Comparison of ENCODE assay signal across 13 cellular contexts in genomic region chr2:102051659-102052366, GRCh38.
DNase-seq lines count a peak whose midpoint lies in the region; ATAC-seq and TF ChIP-seq lines count a peak whose summit lies in the region.
"Had no signal": no experiment of that assay in that cellular context is flagged by ENCODE, and none has a peak within 500 bp of the region (broad histone marks: within the 10 kb centered on the region; RNA-seq: fewer than 3 reads in every experiment).

No MANE protein-coding gene starts in this region.

- dilution Hi-C loops in IMR-90 (cut with HindIII; ENCODE audit: low sequenced_read_pairs, unreplicated experiment): no loop called here

- H3K4me1 ChIP-seq in IMR-90 (ENCODE audit: control insufficient read depth, insufficient read depth, low read length): peaks cover 21% of the 10 kb centered on the region
- no peaks in the 10 kb centered on the region for H3K4me1 ChIP-seq in mesendoderm (ENCODE audit: control insufficient read depth, low read depth, low read length)
- H3K4me1 ChIP-seq in thyroid gland: peaks cover 12 to 60% of the 10 kb centered on the region in 2 donors
- H3K4me1 ChIP-seq: Caco-2 had no signal

- ATAC-seq in IMR-90 (ENCODE audit: low read depth): no peak
- no peak for ATAC-seq in GM21528 (IDR thresholded peaks at IDR 0.05; ENCODE audit: low FRiP score, unreplicated experiment)
- no peak for ATAC-seq in HG02610 (IDR thresholded peaks at IDR 0.05; ENCODE audit: unreplicated experiment)
- ATAC-seq: effector memory CD8-positive, alpha-beta T cell had no signal

- POLR2A ChIA-PET in IMR-90 (lab: Charles Lee; ENCODE audit: unreplicated experiment): interaction anchor here (1.6 kb wide), 1 partner anchor 13 kb away, joined by 10 read pairs; no protein-coding TSS in a partner anchor

- H3K4ac ChIP-seq in IMR-90 (ENCODE audit: low read depth, low read length) (peak overlapping the region; percentile 73), mesendoderm (ENCODE audit: low read depth, low read length) (no peak overlapping the region)

- peak overlapping the region; percentile 60 for H2AK9ac ChIP-seq in IMR-90 (replicated peaks; ENCODE audit: low read depth, low read length, poor library complexity)

- H2BK5ac ChIP-seq in IMR-90 (ENCODE audit: low read depth, low read length, poor library complexity, severe bottlenecking) (peak overlapping the region; percentile 54), mesendoderm (ENCODE audit: low read length) (no peak overlapping the region)

- H2BK120ac ChIP-seq in IMR-90 (ENCODE audit: low read depth, low read length) (peak overlapping the region; percentile 28), mesendoderm (ENCODE audit: low read depth, low read length) (no peak overlapping the region)

- H3K36me3 Mint-ChIP-seq in dendritic cell treated with granulocyte-macrophage colony-stimulating factor and Interleukin-4, amounts not matched to agents 40 ng/mL and 50 ng/mL, for 4 days (ENCODE audit: low read depth): no peaks in the 10 kb centered on the region

- intact Hi-C loops in IMR-90 (cut with micrococcal nuclease): no loop called here
- intact Hi-C loops in dendritic cell treated with granulocyte-macrophage colony-stimulating factor and Interleukin-4, amounts not matched to agents 40 ng/mL and 50 ng/mL, for 4 days (cut with micrococcal nuclease): no loop called here
- intact Hi-C loops in thyroid gland (cut with DNase I): no loop called here

- H3K27ac ChIP-seq in IMR-90 (ENCODE audit: insufficient read depth, low read length) (peak overlapping the region; percentile 69), mesendoderm (ENCODE audit: low read depth, low read length) (no peak overlapping the region), thyroid gland (peak overlapping the region; percentile 55 to 82 (median 69))

- H2BK15ac ChIP-seq in IMR-90 (ENCODE audit: low read depth, low read length): peak overlapping the region; percentile 34; the same call in 1 of the 3 replicates
- no peak overlapping the region for H2BK15ac ChIP-seq in mesendoderm (replicated peaks; ENCODE audit: low read depth)

- H3K4me3 Mint-ChIP-seq in dendritic cell treated with granulocyte-macrophage colony-stimulating factor and Interleukin-4, amounts not matched to agents 40 ng/mL and 50 ng/mL, for 4 days: no peak overlapping the region
- H3K4me3 Mint-ChIP-seq: activated naive CD4-positive, alpha-beta T cell treated with anti-CD3 and anti-CD28 coated beads for 36 hours; effector memory CD8-positive, alpha-beta T cell; neural crest cell had no signal

- no peaks in the 10 kb centered on the region for H3K79me2 ChIP-seq in mesendoderm (ENCODE audit: control insufficient read depth, insufficient read depth, low read length)

- 80% methylated on average over 2 of the region's 8 CpGs; no CpG with 5 or more reads in 1 of the 2 experiments for WGBS in IMR-90 (ENCODE audit: extremely low coverage in 2 of 2, insufficient read length in 1 of 2), 2 experiments
- WGBS in mesendoderm (ENCODE audit: extremely low coverage, insufficient coverage, low lambda C conversion rate): no CpG with 5 or more reads among the region's 8 CpGs
- 66 to 79% methylated on average over 8 of the region's 8 CpGs for WGBS in thyroid gland, 2 donors

- TF ChIP-seq RAD21 in IMR-90 (IDR thresholded peaks at IDR 0.05; ENCODE audit: low read length): no peak

- H3K9me3 Mint-ChIP-seq in dendritic cell treated with granulocyte-macrophage colony-stimulating factor and Interleukin-4, amounts not matched to agents 40 ng/mL and 50 ng/mL, for 4 days: no peaks in the 10 kb centered on the region
- H3K9me3 Mint-ChIP-seq: effector memory CD8-positive, alpha-beta T cell had no signal

- TF ChIP-seq CTCF in IMR-90 (conservative IDR thresholded peaks at IDR 0.05; ENCODE audit: low read depth, low read length) (no peak), thyroid gland (IDR thresholded peaks at IDR 0.05) (no peak)

- H3K56ac ChIP-seq in IMR-90 (ENCODE audit: extremely low read depth, insufficient read depth, low read length) (peak overlapping the region; percentile 38; the same call in 1 of the 2 replicates), mesendoderm (ENCODE audit: low read length) (no peak overlapping the region)

- 0 out of 2 replicates have a peak overlapping the region, but pooled peaks have one; percentile 10 for H3K23ac ChIP-seq in IMR-90 (ENCODE audit: low read depth, low read length)
- H3K23ac ChIP-seq in mesendoderm (ENCODE audit: low read length): no peak overlapping the region

- in situ Hi-C loops in IMR-90 (cut with MboI; ENCODE audit: low sequenced_read_pairs): no loop called here

- TF ChIP-seq POLR2A in IMR-90 (IDR thresholded peaks at IDR 0.05; ENCODE audit: low read depth, low read length) (no peak), thyroid gland (IDR thresholded peaks at IDR 0.05) (no peak)

- H4K5ac ChIP-seq in IMR-90 (ENCODE audit: low read depth, low read length): peak overlapping the region; percentile 27; the same call in 1 of the 2 replicates
- no peak overlapping the region for H4K5ac ChIP-seq in mesendoderm (ENCODE audit: low read length)

- peak overlapping the region; percentile 52 for H4K91ac ChIP-seq in IMR-90 (ENCODE audit: insufficient read depth, low read depth, low read length)

- H2BK20ac ChIP-seq in IMR-90 (ENCODE audit: low read depth, low read length): peak overlapping the region; percentile 61; the same call in 1 of the 2 replicates

- peak overlapping the region; percentile 89 for H3K27ac Mint-ChIP-seq in dendritic cell treated with granulocyte-macrophage colony-stimulating factor and Interleukin-4, amounts not matched to agents 40 ng/mL and 50 ng/mL, for 4 days
- H3K27ac Mint-ChIP-seq: activated naive CD4-positive, alpha-beta T cell treated with anti-CD3 and anti-CD28 coated beads for 36 hours; effector memory CD8-positive, alpha-beta T cell had no signal

- peaks cover 82% of the 10 kb centered on the region for H3K4me1 Mint-ChIP-seq in dendritic cell treated with granulocyte-macrophage colony-stimulating factor and Interleukin-4, amounts not matched to agents 40 ng/mL and 50 ng/mL, for 4 days (ENCODE audit: low read depth)

- no peaks in the 10 kb centered on the region for H3K27me3 ChIP-seq in IMR-90 (ENCODE audit: control insufficient read depth, insufficient read depth, low read length)
- no peaks in the 10 kb centered on the region for H3K27me3 ChIP-seq in mesendoderm (ENCODE audit: insufficient read depth, low read length, poor library complexity)
- H3K27me3 ChIP-seq in thyroid gland: no peaks in the 10 kb centered on the region

- H2AK5ac ChIP-seq in IMR-90 (ENCODE audit: low read depth, low read length) (peak overlapping the region; percentile 73), mesendoderm (ENCODE audit: low read length) (no peak overlapping the region)

- H3K9me1 ChIP-seq in IMR-90 (ENCODE audit: insufficient read depth, low read length): peaks cover 13% of the 10 kb centered on the region

- peak overlapping the region; percentile 34 for H3K14ac ChIP-seq in IMR-90 (replicated peaks; ENCODE audit: low read depth, low read length)

- CTCF ChIA-PET in IMR-90 (lab: Yijun Ruan, JAX): interaction anchor here (0.5 to 2.4 kb wide), 4 partner anchors 10 to 47 kb away, joined by 3 to 6 read pairs (median 4); no protein-coding TSS in a partner anchor

- H2AFZ ChIP-seq in IMR-90 (replicated peaks; ENCODE audit: low read length, poor library complexity): peak overlapping the region; percentile 53

- no TSS peak for BruUV-seq in IMR-90 (replicated peaks; lab: Mats Ljungman, UMichigan)

- H3K9me3 ChIP-seq in IMR-90 (ENCODE audit: control insufficient read depth, insufficient read depth, low read length) (no peaks in the 10 kb centered on the region), thyroid gland (no peaks in the 10 kb centered on the region)
- H3K9me3 ChIP-seq: Caco-2 had no signal

- no peak overlapping the region for H3K9ac ChIP-seq in IMR-90 (ENCODE audit: low read depth, low read length)
- no peak overlapping the region for H3K9ac ChIP-seq in mesendoderm (ENCODE audit: low read length)

- H3K79me1 ChIP-seq in IMR-90 (ENCODE audit: low read depth in 1 of 2, low read length in 2 of 2): no peaks in the 10 kb centered on the region; a peak in 1 of 4 replicates
- H3K79me1 ChIP-seq in mesendoderm (ENCODE audit: low read length): no peaks in the 10 kb centered on the region

- H3K18ac ChIP-seq in IMR-90 (ENCODE audit: low read depth, low read length): peak overlapping the region; percentile 32
- H3K18ac ChIP-seq in mesendoderm (ENCODE audit: low read length): no peak overlapping the region

- H3K4me2 ChIP-seq in IMR-90 (ENCODE audit: low read depth, low read length) (no peak overlapping the region), mesendoderm (ENCODE audit: low read length) (no peak overlapping the region)

- H3K36me3 ChIP-seq in IMR-90 (ENCODE audit: control insufficient read depth, insufficient read depth, low read length): no peaks in the 10 kb centered on the region
- H3K36me3 ChIP-seq in mesendoderm (ENCODE audit: control insufficient read depth, insufficient read depth, low read length): no peaks in the 10 kb centered on the region
- no peaks in the 10 kb centered on the region for H3K36me3 ChIP-seq in thyroid gland

- H4K20me1 ChIP-seq in IMR-90 (ENCODE audit: insufficient read depth, low read length): no peaks in the 10 kb centered on the region

- DNase-seq in IMR-90 (peak; percentile 65), mesendoderm (peak; percentile 57), thyroid gland (no peak), hepatic stellate cell (ENCODE audit: low spot score) (no peak), NCI-H2107 (lab: John Stamatoyannopoulos, UW) (no peak)
- DNase-seq: activated naive CD4-positive, alpha-beta T cell treated with anti-CD3 and anti-CD28 coated beads for 36 hours; Caco-2; effector memory CD8-positive, alpha-beta T cell; NCI-H526 treated with DMSO at 0.1 percent for 48 hours had no signal

- H3K27me3 Mint-ChIP-seq in dendritic cell treated with granulocyte-macrophage colony-stimulating factor and Interleukin-4, amounts not matched to agents 40 ng/mL and 50 ng/mL, for 4 days: no peaks in the 10 kb centered on the region

- peak overlapping the region; percentile 19 to 81; a peak in 3 of 4 replicates for H4K8ac ChIP-seq in IMR-90 (ENCODE audit: low read depth in 2 of 2, low read length in 2 of 2)
- H4K8ac ChIP-seq in mesendoderm (ENCODE audit: low read depth, low read length): no peak overlapping the region

- H3K4me3 ChIP-seq in IMR-90 (ENCODE audit: insufficient read depth, low read depth, low read length) (no peak overlapping the region), mesendoderm (ENCODE audit: low read length) (no peak overlapping the region), thyroid gland (replicated peaks in 1 of 3) (no peak overlapping the region)

TF ChIP-seq in IMR-90, 13 proteins besides CTCF, POLR2A, EP300 and RAD21 (continues in another document):
- TF ChIP-seq MAZ (IDR thresholded peaks at IDR 0.05; ENCODE audit: borderline replicate concordance, low read depth, low read length) (no peak), BHLHE40 (IDR thresholded peaks at IDR 0.05; ENCODE audit: low read depth, low read length) (peak; percentile 94)

Comparison
In these comparisons a context has a peak if more than half of its experiments do, and no peak if none do; other contexts are left out.
1. DNase-seq: peak in IMR-90 (single experiment) and mesendoderm (single experiment); none in thyroid gland (0 of 2), hepatic stellate cell (single experiment) and NCI-H2107 (single experiment).